ENCODE assay signal across 19 cellular contexts in genomic region chr16:68380348-68380670, GRCh38.
A peak's percentile ranks its signal among the peaks of the same experiment; 100 is the strongest.
DNase-seq lines count a peak whose midpoint lies in the region; ATAC-seq and TF ChIP-seq lines count a peak whose summit lies in the region.
"Had no signal": no experiment of that assay in that cellular context is flagged by ENCODE, and none has a peak within 500 bp of the region (broad histone marks: within the 10 kb centered on the region; RNA-seq: fewer than 3 reads in every experiment).

No MANE protein-coding gene starts in this region.

- in situ Hi-C loops in gastrocnemius medialis (cut with MboI; ENCODE audit: low sequenced_read_pairs in 4 of 4), result loop anchor here in 1 of 4 donors (25.0 kb wide), 1 partner anchor 132 kb away; no protein-coding TSS in a partner anchor

- DNase-seq in Karpas-422 (no peak), neural progenitor cell (ENCODE audit: low spot score) (no peak), SW 1271 (lab: John Stamatoyannopoulos, UW) (no peak), gastrocnemius medialis (no peak), NCI-H2107 (lab: John Stamatoyannopoulos, UW) (no peak)
- DNase-seq in stimulated activated CD4-positive, alpha-beta T cell treated with anti-CD3 and anti-CD28 coated beads, Interleukin-4, amount 100 ng/mL, for 1 hour, result no peak
- DNase-seq: C1 segment of cervical spinal cord; CD8-positive, alpha-beta T cell; GOT3; NCI-H1092; NCI-H1436 treated with DMSO at 0.1 percent for 48 hours; NCI-H1930; NCI-H2227 treated with DMSO at 0.1 percent for 48 hours; NCI-H510A; PC-9; RPMI8226; SHP77 had no signal

- H3K9ac ChIP-seq in Karpas-422 (ENCODE audit: low read length), result peak overlapping the region; percentile 52
- no peak overlapping the region for H3K9ac ChIP-seq in neural progenitor cell

- no peak overlapping the region for H2AFZ ChIP-seq in Karpas-422 (ENCODE audit: low read length)
- no peak overlapping the region for H2AFZ ChIP-seq in neural progenitor cell (replicated peaks)
- H2AFZ ChIP-seq: PC-9 had no signal

- no peak for ATAC-seq in gastrocnemius medialis
- ATAC-seq: CD8-positive, alpha-beta T cell; HCT116 had no signal

- H3K4me2 ChIP-seq in Karpas-422 (ENCODE audit: low read depth, low read length, poor library complexity, severe bottlenecking), result peak overlapping the region; percentile 58
- H3K4me2 ChIP-seq in neural progenitor cell, result no peak overlapping the region
- H3K4me2 ChIP-seq: PC-9 had no signal

- H3K9me3 ChIP-seq in Karpas-422 (ENCODE audit: low read length) (no peaks in the 10 kb centered on the region), neural progenitor cell (ENCODE audit: low read depth) (no peaks in the 10 kb centered on the region), gastrocnemius medialis (no peaks in the 10 kb centered on the region)

- no peaks in the 10 kb centered on the region for H3K79me2 ChIP-seq in Karpas-422 (ENCODE audit: low read length)
- H3K79me2 ChIP-seq in neural progenitor cell (ENCODE audit: low read depth), result no peaks in the 10 kb centered on the region

- H3K4me1 ChIP-seq in Karpas-422 (ENCODE audit: low read length), result peaks cover 93% of the 10 kb centered on the region
- H3K4me1 ChIP-seq in neural progenitor cell, result peaks cover 31% of the 10 kb centered on the region
- H3K4me1 ChIP-seq in gastrocnemius medialis, result peaks cover 8 to 14% of the 10 kb centered on the region in 2 donors

- peak overlapping the region; percentile 30 for H3K27ac Mint-ChIP-seq in neural progenitor cell
- H3K27ac Mint-ChIP-seq: CD8-positive, alpha-beta T cell had no signal

- peaks cover 56% of the 10 kb centered on the region for H3K4me1 Mint-ChIP-seq in neural progenitor cell

- H3K4me3 ChIP-seq in Karpas-422 (ENCODE audit: low read length) (peak overlapping the region; percentile 50; the same call in 1 of the 2 replicates), neural progenitor cell (no peak overlapping the region), gastrocnemius medialis (no peak overlapping the region)
- H3K4me3 ChIP-seq: PC-9 had no signal

- intact Hi-C loops in gastrocnemius medialis (cut with DNase I; ENCODE audit: low total_unique reads), result no loop called here

- H4K20me1 ChIP-seq in Karpas-422 (ENCODE audit: insufficient read depth, low read depth, low read length) (no peaks in the 10 kb centered on the region), neural progenitor cell (ENCODE audit: low read depth) (no peaks in the 10 kb centered on the region)

- no peak overlapping the region for H3K4me3 Mint-ChIP-seq in neural progenitor cell
- H3K4me3 Mint-ChIP-seq: CD8-positive, alpha-beta T cell had no signal

- no peaks in the 10 kb centered on the region for H3K9me2 ChIP-seq in Karpas-422 (replicated peaks; ENCODE audit: insufficient read depth, low read length)

- TF ChIP-seq POLR2A in gastrocnemius medialis (IDR thresholded peaks at IDR 0.05), result no peak

- peaks cover 24% of the 10 kb centered on the region for H3F3A ChIP-seq in neural progenitor cell (ENCODE audit: low read depth)

- H3K27ac ChIP-seq in Karpas-422 (ENCODE audit: low read length) (peak overlapping the region; percentile 92), cingulate gyrus (ENCODE audit: low read depth, low read length) (peak overlapping the region; percentile 29), neural progenitor cell (no peak overlapping the region), gastrocnemius medialis (no peak overlapping the region)
- H3K27ac ChIP-seq: PC-9 had no signal

- no peaks in the 10 kb centered on the region for H3K27me3 ChIP-seq in Karpas-422 (ENCODE audit: low read length)
- no peaks in the 10 kb centered on the region for H3K27me3 ChIP-seq in neural progenitor cell
- H3K27me3 ChIP-seq in gastrocnemius medialis, result no peaks in the 10 kb centered on the region

- TF ChIP-seq CTCF in neural progenitor cell (IDR thresholded peaks at IDR 0.05) (no peak), gastrocnemius medialis (IDR thresholded peaks at IDR 0.05 in 4 of 5, conservative IDR thresholded peaks at IDR 0.05 in 1 of 5) (no peak)

- H3K36me3 Mint-ChIP-seq in neural progenitor cell, result no peaks in the 10 kb centered on the region
- H3K36me3 Mint-ChIP-seq: CD8-positive, alpha-beta T cell had no signal

- H3K27me3 Mint-ChIP-seq in neural progenitor cell (ENCODE audit: insufficient read depth, low read depth), result peaks cover 19% of the 10 kb centered on the region

- H3K9me3 Mint-ChIP-seq in neural progenitor cell, result no peaks in the 10 kb centered on the region
- H3K9me3 Mint-ChIP-seq: CD8-positive, alpha-beta T cell had no signal

- H3K36me3 ChIP-seq in Karpas-422 (ENCODE audit: insufficient read depth, low read length), result no peaks in the 10 kb centered on the region
- no peaks in the 10 kb centered on the region for H3K36me3 ChIP-seq in neural progenitor cell
- H3K36me3 ChIP-seq in gastrocnemius medialis, result no peaks in the 10 kb centered on the region

Comparison
In these comparisons a context has a peak if more than half of its experiments do, and no peak if none do; other contexts are left out.
1. H3K27ac ChIP-seq: peak in Karpas-422 (single experiment) and cingulate gyrus (single experiment); none in neural progenitor cell (single experiment) and gastrocnemius medialis (0 of 4).